Comparison of ENCODE assay signal across 1 cellular context in genomic region chr5:96863114-96863513, GRCh38.
A peak's percentile ranks its signal among the peaks of the same experiment; 100 is the strongest.
TF ChIP-seq lines count a peak whose summit lies in the region.

No MANE protein-coding gene starts in this region.

TF ChIP-seq in HEK293, 187 proteins besides CTCF, POLR2A, EP300 and RAD21:
- peak; percentile 21; the same call in 1 of the 2 replicates for TF ChIP-seq PRDM10 (tag by site-specific recombination; IDR thresholded peaks at IDR 0.05)
- no peak for TF ChIP-seq ZNF473 (tag by site-specific recombination; IDR thresholded peaks at IDR 0.05)
TF ChIP-seq in HEK293: peak in this region for 1.
